ENCODE assay signal across 27 cellular contexts in the genomic region with DNA sequence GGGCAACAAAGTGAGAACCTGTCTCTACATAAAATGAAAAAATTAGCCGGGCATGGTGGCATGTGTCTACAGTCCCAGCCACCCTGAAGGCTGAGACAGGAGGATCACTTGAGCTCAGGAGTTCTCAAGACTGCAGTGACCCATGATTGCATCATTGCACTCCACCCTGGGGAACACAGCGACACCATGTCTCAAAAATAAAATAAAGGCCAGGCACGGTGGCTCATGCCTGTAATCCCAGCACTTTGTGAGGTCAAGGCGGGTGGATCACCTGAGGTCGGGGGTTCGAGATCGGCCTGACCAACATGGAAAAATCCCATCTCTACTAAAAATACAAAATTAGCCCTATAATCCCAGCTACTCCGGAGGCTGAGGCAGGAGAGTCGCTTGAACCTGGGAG.
"Had no signal": no experiment of that assay in that cellular context is flagged by ENCODE, and none has a peak within 500 bp of the region (broad histone marks: within the 10 kb centered on the region; RNA-seq: fewer than 3 reads in every experiment).

No MANE protein-coding gene starts in this region.

- H3K9me3 ChIP-seq: esophagus squamous epithelium, heart right ventricle, left lung, testis, tibial artery, upper lobe of left lung had no signal

- ATAC-seq: heart right ventricle; left cardiac atrium; left lung; naive thymus-derived CD4-positive, alpha-beta T cell; sciatic nerve had no signal

- FAIRE-seq: colon, urothelium cell line had no signal

- DNase-seq: dorsolateral prefrontal cortex; effector CD4-positive, alpha-beta T cell; endodermal cell; esophagus squamous epithelium; foreskin melanocyte; glutamatergic neuron; heart right ventricle; hippocampal formation; left cardiac atrium; left lung; mesenchymal stem cell; naive thymus-derived CD4-positive, alpha-beta T cell; stimulated activated CD4-positive, alpha-beta T cell treated with anti-CD3 and anti-CD28 coated beads, Interleukin-12 subunit alpha, Interleukin-12 subunit beta, amount 100 ng/mL, for 4 hours; stimulated activated CD4-positive, alpha-beta T cell treated with anti-CD3 and anti-CD28 coated beads, Interleukin-1b, Interleukin-23, amount 100 ng/mL, for 48 hours; stimulated activated CD4-positive, alpha-beta T cell treated with anti-CD3 and anti-CD28 coated beads, Interleukin-4, amount 100 ng/mL, for 1 hour; stimulated activated CD8-positive, alpha-beta memory T cell treated with anti-CD3 and anti-CD28 coated beads, Interleukin-4, amount 100 ng/mL, for 48 hours; stimulated activated naive CD4-positive, alpha-beta T cell; substantia nigra; testis; tibial artery; upper lobe of left lung had no signal

- H3K27me3 ChIP-seq: dorsolateral prefrontal cortex, esophagus squamous epithelium, heart right ventricle, left lung, neural progenitor cell, testis, tibial artery, upper lobe of left lung had no signal

- H3K79me2 ChIP-seq: parathyroid adenoma had no signal

- H2AFZ ChIP-seq: neural progenitor cell, parathyroid adenoma had no signal

- H3K4me1 ChIP-seq: left lung, neural progenitor cell, parathyroid adenoma, testis had no signal

- H3K4me3 ChIP-seq: dorsolateral prefrontal cortex, esophagus squamous epithelium, heart right ventricle, left lung, neural progenitor cell, smooth muscle cell, testis, tibial artery, upper lobe of left lung had no signal

- H3K9ac ChIP-seq: neural progenitor cell, parathyroid adenoma had no signal

- H3K4me2 ChIP-seq: neural progenitor cell, smooth muscle cell had no signal

- H3K36me3 ChIP-seq: neural progenitor cell had no signal

- H3K27ac ChIP-seq: dorsolateral prefrontal cortex, esophagus squamous epithelium, heart right ventricle, left lung, neural progenitor cell, parathyroid adenoma, testis, tibial artery, upper lobe of left lung had no signal
